12 cellular contexts compared by ENCODE assay signal in the genomic region with DNA sequence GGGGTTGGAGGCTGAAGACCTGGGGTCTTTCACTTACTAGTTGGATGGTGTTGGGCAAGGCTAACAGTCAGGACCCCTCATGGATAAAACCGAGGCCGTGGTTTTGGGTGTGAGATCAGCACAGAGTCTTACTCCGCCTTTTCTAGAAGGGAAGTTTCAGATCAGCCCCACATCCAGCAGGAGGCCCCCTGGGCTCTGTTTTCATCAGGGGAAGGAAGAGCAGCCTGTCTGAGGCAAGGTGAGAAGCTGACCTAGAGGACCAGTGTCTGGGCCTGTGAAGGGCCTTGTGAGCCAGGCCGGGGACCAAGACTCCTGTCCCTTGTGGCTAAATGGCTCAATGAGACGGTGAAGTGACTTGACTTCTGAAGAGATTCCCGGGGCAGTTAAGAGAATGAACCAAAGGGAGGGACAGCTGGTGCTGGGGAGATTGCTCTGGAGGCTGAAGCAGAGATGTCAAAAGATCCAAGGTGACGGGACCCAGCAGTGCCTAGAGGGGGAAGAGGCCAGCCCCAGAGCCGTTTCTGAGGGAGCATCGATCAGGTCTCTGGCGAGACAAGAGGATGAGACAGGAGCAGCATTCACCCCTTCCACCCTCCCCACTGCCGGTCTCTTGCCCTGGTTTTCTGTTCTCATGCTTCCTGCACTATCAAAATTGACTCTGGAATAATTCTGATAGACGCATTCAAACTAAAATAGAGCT.
"Had no signal": no experiment of that assay in that cellular context is flagged by ENCODE, and none has a peak within 500 bp of the region (broad histone marks: within the 10 kb centered on the region; RNA-seq: fewer than 3 reads in every experiment).

No MANE protein-coding gene starts in this region.

- DNase-seq: activated CD4-positive, alpha-beta T cell treated with anti-CD3 and anti-CD28 coated beads, Interleukin-2, amount 50 U/mL, for 1 hour; activated effector memory CD4-positive, alpha-beta T cell treated with anti-CD3 and anti-CD28 coated beads, Interleukin-2, amount 50 U/mL, for 16 hours; activated naive CD8-positive, alpha-beta T cell treated with anti-CD3 and anti-CD28 coated beads, Interleukin-2, amount 10 ng/mL, durations not matched to agents 7 days and 5 days; activated T-cell treated with anti-CD3 and anti-CD28 coated beads, Interleukin-2, amount 50 U/mL, for 1 hour; left ventricle myocardium inferior; mesenchymal stem cell; Right ventricle myocardium superior; stimulated activated CD4-positive, alpha-beta T cell treated with anti-CD3 and anti-CD28 coated beads, Interleukin-4, amount 100 ng/mL, for 4 hours; trophoblast cell had no signal

- H3K4me2 ChIP-seq: SK-N-SH had no signal

- H3K36me3 Mint-ChIP-seq: activated naive CD8-positive, alpha-beta T cell treated with anti-CD3 and anti-CD28 coated beads, Interleukin-2, amount 10 ng/mL, durations not matched to agents 7 days and 5 days had no signal

- H3K36me3 ChIP-seq: left ventricle myocardium inferior had no signal

- H3K9ac ChIP-seq: SK-N-SH had no signal

- H3K4me1 Mint-ChIP-seq: activated naive CD8-positive, alpha-beta T cell treated with anti-CD3 and anti-CD28 coated beads, Interleukin-2, amount 10 ng/mL, durations not matched to agents 7 days and 5 days had no signal

- H3K4me3 ChIP-seq: left ventricle myocardium inferior had no signal

- H3K27ac Mint-ChIP-seq: activated naive CD8-positive, alpha-beta T cell treated with anti-CD3 and anti-CD28 coated beads, Interleukin-2, amount 10 ng/mL, durations not matched to agents 7 days and 5 days; T-helper 1 cell treated with Interleukin-12 subunit alpha and Interleukin-12 subunit beta and Interleukin-4 antibody, amounts not matched to agents 30 μg/mL and 1 μg/mL, for 36 hours had no signal

- H3K4me3 Mint-ChIP-seq: activated naive CD8-positive, alpha-beta T cell treated with anti-CD3 and anti-CD28 coated beads, Interleukin-2, amount 10 ng/mL, durations not matched to agents 7 days and 5 days; neural crest cell; T-helper 1 cell treated with Interleukin-12 subunit alpha and Interleukin-12 subunit beta and Interleukin-4 antibody, amounts not matched to agents 30 μg/mL and 1 μg/mL, for 36 hours had no signal

- H3K27ac ChIP-seq: left ventricle myocardium inferior had no signal

- H3K9me3 ChIP-seq: left ventricle myocardium inferior, SK-N-SH had no signal

- H3K9me3 Mint-ChIP-seq: activated naive CD8-positive, alpha-beta T cell treated with anti-CD3 and anti-CD28 coated beads, Interleukin-2, amount 10 ng/mL, durations not matched to agents 7 days and 5 days; neural crest cell; T-helper 1 cell treated with Interleukin-12 subunit alpha and Interleukin-12 subunit beta and Interleukin-4 antibody, amounts not matched to agents 30 μg/mL and 1 μg/mL, for 36 hours had no signal
